Comparison of ENCODE assay signal across 2 cellular contexts in the genomic region with DNA sequence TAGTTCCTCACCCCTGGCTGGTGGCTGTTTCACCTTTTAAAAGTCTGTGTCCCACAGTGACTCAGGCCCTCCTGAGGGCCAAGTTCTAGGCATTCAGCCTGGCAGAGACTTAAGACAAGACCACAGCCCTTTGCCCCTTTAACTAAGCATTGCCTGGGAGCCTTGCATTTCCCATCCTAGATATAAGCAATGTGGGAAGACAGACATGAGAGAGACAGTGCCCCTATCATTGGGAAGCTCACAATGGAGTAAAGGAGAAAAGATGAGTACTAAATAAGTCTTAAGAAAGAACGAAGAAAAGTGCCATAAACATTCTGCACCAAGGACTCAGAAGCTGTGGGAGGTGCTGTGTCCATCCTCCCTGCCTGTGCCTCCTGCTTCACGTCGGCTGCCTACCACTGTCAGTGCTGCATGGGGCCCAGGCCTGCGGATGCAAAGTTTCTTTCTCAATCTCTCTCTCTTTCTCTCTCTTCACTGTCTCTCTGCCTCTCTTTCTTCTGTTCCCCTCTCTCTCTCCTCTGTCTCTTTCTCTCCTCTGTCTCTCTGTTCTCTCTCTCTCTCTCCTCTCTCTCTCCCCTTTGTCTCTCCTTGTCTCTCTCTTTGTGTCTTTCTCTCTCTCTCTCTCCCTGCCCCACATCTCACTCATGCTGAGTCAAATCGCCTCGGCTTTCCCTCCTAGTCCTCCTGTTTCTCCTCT.
A peak's percentile ranks its signal among the peaks of the same experiment; 100 is the strongest.
TF ChIP-seq lines count a peak whose summit lies in the region.

No MANE protein-coding gene starts in this region.

TF ChIP-seq in A549, 52 proteins besides CTCF, POLR2A, EP300 and RAD21:
- peak; percentile 69 for TF ChIP-seq HOXB13 (CRISPR knock-in tag; IDR thresholded peaks at IDR 0.05; ENCODE audit: low read depth)
- TF ChIP-seq POLR2AphosphoS2 (conservative IDR thresholded peaks at IDR 0.05; ENCODE audit: low read length), result no peak
- TF ChIP-seq, protein P1, sequence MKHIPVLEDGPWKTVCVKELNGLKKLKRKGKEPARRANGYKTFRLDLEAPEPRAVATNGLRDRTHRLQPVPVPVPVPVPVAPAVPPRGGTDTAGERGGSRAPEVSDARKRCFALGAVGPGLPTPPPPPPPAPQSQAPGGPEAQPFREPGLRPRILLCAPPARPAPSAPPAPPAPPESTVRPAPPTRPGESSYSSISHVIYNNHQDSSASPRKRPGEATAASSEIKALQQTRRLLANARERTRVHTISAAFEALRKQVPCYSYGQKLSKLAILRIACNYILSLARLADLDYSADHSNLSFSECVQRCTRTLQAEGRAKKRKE (CRISPR knock-in tag; IDR thresholded peaks at IDR 0.05; ENCODE audit: low read depth), result no peak; the same call in 1 of the 2 replicates
- TF ChIP-seq ESRRA (IDR thresholded peaks at IDR 0.05; ENCODE audit: borderline replicate concordance, low read length), result no peak
- TF ChIP-seq KDM1A (IDR thresholded peaks at IDR 0.05; ENCODE audit: low read depth), result no peak
- peak; percentile 71 for TF ChIP-seq EHF (CRISPR knock-in tag; IDR thresholded peaks at IDR 0.05)
- TF ChIP-seq FOSL2 (IDR thresholded peaks at IDR 0.05), result no peak
- TF ChIP-seq FOSL2 (CRISPR knock-in tag; IDR thresholded peaks at IDR 0.05), result peak; percentile 31
- 0 out of 5 replicates have a peak, but pooled peaks of 1 of the 2 experiments have one; percentile 22 for TF ChIP-seq JUN (IDR thresholded peaks at IDR 0.05)
- no peak for TF ChIP-seq CHD4 (IDR thresholded peaks at IDR 0.05; ENCODE audit: borderline replicate concordance)
- TF ChIP-seq JUNB (IDR thresholded peaks at IDR 0.05), result no peak
- TF ChIP-seq ZNF302 (CRISPR knock-in tag; IDR thresholded peaks at IDR 0.05), result peak; percentile 85; the same call in 1 of the 2 replicates
- no peak for TF ChIP-seq MAFK (IDR thresholded peaks at IDR 0.05; ENCODE audit: partially characterized antibody)
- TF ChIP-seq, protein P2, sequence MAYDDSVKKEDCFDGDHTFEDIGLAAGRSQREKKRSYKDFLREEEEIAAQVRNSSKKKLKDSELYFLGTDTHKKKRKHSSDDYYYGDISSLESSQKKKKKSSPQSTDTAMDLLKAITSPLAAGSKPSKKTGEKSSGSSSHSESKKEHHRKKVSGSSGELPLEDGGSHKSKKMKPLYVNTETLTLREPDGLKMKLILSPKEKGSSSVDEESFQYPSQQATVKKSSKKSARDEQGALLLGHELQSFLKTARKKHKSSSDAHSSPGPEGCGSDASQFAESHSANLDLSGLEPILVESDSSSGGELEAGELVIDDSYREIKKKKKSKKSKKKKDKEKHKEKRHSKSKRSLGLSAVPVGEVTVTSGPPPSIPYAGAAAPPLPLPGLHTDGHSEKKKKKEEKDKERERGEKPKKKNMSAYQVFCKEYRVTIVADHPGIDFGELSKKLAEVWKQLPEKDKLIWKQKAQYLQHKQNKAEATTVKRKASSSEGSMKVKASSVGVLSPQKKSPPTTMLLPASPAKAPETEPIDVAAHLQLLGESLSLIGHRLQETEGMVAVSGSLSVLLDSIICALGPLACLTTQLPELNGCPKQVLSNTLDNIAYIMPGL (CRISPR knock-in tag; IDR thresholded peaks at IDR 0.05; ENCODE audit: borderline replicate concordance), result no peak
- no peak for TF ChIP-seq CHD2 (IDR thresholded peaks at IDR 0.05; ENCODE audit: low read length, partially characterized antibody)
- peak; percentile 59; the same call in 1 of the 2 replicates for TF ChIP-seq HOXB5 (CRISPR knock-in tag; IDR thresholded peaks at IDR 0.05)
- TF ChIP-seq NFE2L2 (conservative IDR thresholded peaks at IDR 0.05; ENCODE audit: low read length), result no peak
- TF ChIP-seq TFCP2L1 (CRISPR knock-in tag; IDR thresholded peaks at IDR 0.05), result peak; percentile 83; the same call in 1 of the 2 replicates
- TF ChIP-seq RARB (CRISPR knock-in tag; IDR thresholded peaks at IDR 0.05), result no peak; the same call in 1 of the 2 replicates
- TF ChIP-seq NPAS2 (CRISPR knock-in tag; IDR thresholded peaks at IDR 0.05; ENCODE audit: borderline replicate concordance), result no peak

TF ChIP-seq in K562, 482 proteins besides CTCF, POLR2A, EP300 and RAD21:
- TF ChIP-seq, protein P3, sequence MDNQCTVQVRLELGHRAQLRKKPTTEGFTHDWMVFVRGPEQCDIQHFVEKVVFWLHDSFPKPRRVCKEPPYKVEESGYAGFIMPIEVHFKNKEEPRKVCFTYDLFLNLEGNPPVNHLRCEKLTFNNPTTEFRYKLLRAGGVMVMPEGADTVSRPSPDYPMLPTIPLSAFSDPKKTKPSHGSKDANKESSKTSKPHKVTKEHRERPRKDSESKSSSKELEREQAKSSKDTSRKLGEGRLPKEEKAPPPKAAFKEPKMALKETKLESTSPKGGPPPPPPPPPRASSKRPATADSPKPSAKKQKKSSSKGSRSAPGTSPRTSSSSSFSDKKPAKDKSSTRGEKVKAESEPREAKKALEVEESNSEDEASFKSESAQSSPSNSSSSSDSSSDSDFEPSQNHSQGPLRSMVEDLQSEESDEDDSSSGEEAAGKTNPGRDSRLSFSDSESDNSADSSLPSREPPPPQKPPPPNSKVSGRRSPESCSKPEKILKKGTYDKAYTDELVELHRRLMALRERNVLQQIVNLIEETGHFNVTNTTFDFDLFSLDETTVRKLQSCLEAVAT (IDR thresholded peaks at IDR 0.05), result 0 out of 4 replicates have a peak, but pooled peaks of 1 of the 2 experiments have one; percentile 21
- TF ChIP-seq NCOR1 (IDR thresholded peaks at IDR 0.05) (no peak), MCM7 (IDR thresholded peaks at IDR 0.05) (peak; percentile 23 to 96; a peak in 2 of 4 replicates), MCM3 (IDR thresholded peaks at IDR 0.05) (peak; percentile 65; the same call in 1 of the 2 replicates), MCM5 (IDR thresholded peaks at IDR 0.05; ENCODE audit: low read depth) (peak; percentile 91; the same call in 1 of the 2 replicates), HSF4 (CRISPR knock-in tag; IDR thresholded peaks at IDR 0.05; ENCODE audit: borderline replicate concordance) (no peak)
